Comparison of ENCODE assay signal across 8 cellular contexts in genomic region chr12:56158029-56158925, GRCh38. TPM values are rescaled to one million over a fixed set of nuclear protein-coding genes. Genes with fewer than 3 reads are reported as not detected.
A peak's percentile ranks its signal among the peaks of the same experiment; 100 is the strongest.
DNase-seq lines count a peak whose midpoint lies in the region; ATAC-seq and TF ChIP-seq lines count a peak whose summit lies in the region.

Gene MYL6, plus strand, starts transcription at chr12:56158359. Its CDS starts 43 bp downstream, at chr12:56158402.

- DNase-seq in BE2C: peak; percentile 96
- peak; percentile 94 for DNase-seq in NCI-H526 treated with DMSO at 0.1 percent for 48 hours (lab: John Stamatoyannopoulos, UW)
- DNase-seq in activated CD4-positive, alpha-beta T cell treated with anti-CD3 and anti-CD28 coated beads, Interleukin-2, amount 10 ng/mL, durations not matched to agents 7 days and 5 days: peak; percentile 98
- peak; percentile 99 for DNase-seq in dedifferentiated amniotic fluid mesenchymal stem cell (ENCODE audit: extremely low spot score)
- peak; percentile 97 for DNase-seq in left lobe of liver (ENCODE audit: low spot score)
- peak; percentile 88 for DNase-seq in stimulated activated CD4-positive, alpha-beta T cell treated with anti-CD3 and anti-CD28 coated beads, Interleukin-2, amount 100 ng/mL, for 4 hours (ENCODE audit: low read depth)

- peaks cover 44% of the 10 kb centered on the region for H3K36me3 ChIP-seq in BE2C

- CTCF ChIA-PET in activated CD4-positive, alpha-beta T cell treated with anti-CD3 and anti-CD28 coated beads, Interleukin-2, amount 10 ng/mL, durations not matched to agents 7 days and 5 days (lab: Charles Lee): interaction anchor here (0.9 to 10.3 kb wide), 3 partner anchors 31 to 40 kb away, joined by 4 to 80 read pairs (median 7); partner anchors contain the start of genes SMARCC2 and ZC3H10

- H3K4me1 Mint-ChIP-seq in activated CD4-positive, alpha-beta T cell treated with anti-CD3 and anti-CD28 coated beads, Interleukin-2, amount 10 ng/mL, durations not matched to agents 7 days and 5 days: peaks cover 60% of the 10 kb centered on the region

- no peak for TF ChIP-seq CTCF in BE2C (IDR thresholded peaks at IDR 0.05; ENCODE audit: low read depth, low read length)

- no peaks in the 10 kb centered on the region for H3K9me3 Mint-ChIP-seq in activated CD4-positive, alpha-beta T cell treated with anti-CD3 and anti-CD28 coated beads, Interleukin-2, amount 10 ng/mL, durations not matched to agents 7 days and 5 days

- H3K27ac Mint-ChIP-seq in activated CD4-positive, alpha-beta T cell treated with anti-CD3 and anti-CD28 coated beads, Interleukin-2, amount 10 ng/mL, durations not matched to agents 7 days and 5 days: peak within 1 kb of the TSS; percentile 93

- POLR2A ChIA-PET in activated CD4-positive, alpha-beta T cell treated with anti-CD3 and anti-CD28 coated beads, Interleukin-2, amount 10 ng/mL, durations not matched to agents 7 days and 5 days (lab: Charles Lee): interaction anchor here (0.6 to 1.8 kb wide), 4 partner anchors 20 to 39 kb away, joined by 3 to 8 read pairs (median 4); partner anchors contain the start of genes ESYT1 and SMARCC2

- H3K4me1 ChIP-seq in BE2C: no peaks in the 10 kb centered on the region; the same call in 1 of the 2 replicates

- no peaks in the 10 kb centered on the region for H3K27me3 ChIP-seq in BE2C

- H3K9me3 ChIP-seq in BE2C: no peaks in the 10 kb centered on the region

- no peaks in the 10 kb centered on the region for H3K27me3 Mint-ChIP-seq in activated CD4-positive, alpha-beta T cell treated with anti-CD3 and anti-CD28 coated beads, Interleukin-2, amount 10 ng/mL, durations not matched to agents 7 days and 5 days

- peak; percentile 82 for ATAC-seq in GM19324 (IDR thresholded peaks at IDR 0.05; ENCODE audit: low FRiP score, unreplicated experiment)
- peak; percentile 75 for ATAC-seq in HG03520 (IDR thresholded peaks at IDR 0.05; ENCODE audit: unreplicated experiment)
- ATAC-seq in left lobe of liver: peak; percentile 83

- peak within 1 kb of the TSS; percentile 92 for H3K4me3 ChIP-seq in BE2C (ENCODE audit: low read depth, low read length)

- H3K36me3 Mint-ChIP-seq in activated CD4-positive, alpha-beta T cell treated with anti-CD3 and anti-CD28 coated beads, Interleukin-2, amount 10 ng/mL, durations not matched to agents 7 days and 5 days (ENCODE audit: low read depth): peaks cover 60% of the 10 kb centered on the region

- peak within 1 kb of the TSS; percentile 90 for H3K4me3 Mint-ChIP-seq in activated CD4-positive, alpha-beta T cell treated with anti-CD3 and anti-CD28 coated beads, Interleukin-2, amount 10 ng/mL, durations not matched to agents 7 days and 5 days

RNA-seq across cellular contexts. Expression of gene MYL6, which starts in this region (rescaled TPM):
- polyA plus RNA-seq in BE2C (2012; ENCODE audit: insufficient read depth, insufficient read length, low read depth): 1,641 TPM
- total RNA-seq in activated CD4-positive, alpha-beta T cell treated with anti-CD3 and anti-CD28 coated beads, Interleukin-2, amount 10 ng/mL, durations not matched to agents 7 days and 5 days: 1,000 to 10,000 TPM; 1,336 to 1,525 TPM
- 376 TPM for total RNA-seq in left lobe of liver

Comparison
In these comparisons a context has a peak if more than half of its experiments do, and no peak if none do; other contexts are left out.
1. Peak in every context shown above with its lines: DNase-seq, ATAC-seq and H3K4me3 ChIP-seq.